Comparison of ENCODE assay signal across 21 cellular contexts in the genomic region with DNA sequence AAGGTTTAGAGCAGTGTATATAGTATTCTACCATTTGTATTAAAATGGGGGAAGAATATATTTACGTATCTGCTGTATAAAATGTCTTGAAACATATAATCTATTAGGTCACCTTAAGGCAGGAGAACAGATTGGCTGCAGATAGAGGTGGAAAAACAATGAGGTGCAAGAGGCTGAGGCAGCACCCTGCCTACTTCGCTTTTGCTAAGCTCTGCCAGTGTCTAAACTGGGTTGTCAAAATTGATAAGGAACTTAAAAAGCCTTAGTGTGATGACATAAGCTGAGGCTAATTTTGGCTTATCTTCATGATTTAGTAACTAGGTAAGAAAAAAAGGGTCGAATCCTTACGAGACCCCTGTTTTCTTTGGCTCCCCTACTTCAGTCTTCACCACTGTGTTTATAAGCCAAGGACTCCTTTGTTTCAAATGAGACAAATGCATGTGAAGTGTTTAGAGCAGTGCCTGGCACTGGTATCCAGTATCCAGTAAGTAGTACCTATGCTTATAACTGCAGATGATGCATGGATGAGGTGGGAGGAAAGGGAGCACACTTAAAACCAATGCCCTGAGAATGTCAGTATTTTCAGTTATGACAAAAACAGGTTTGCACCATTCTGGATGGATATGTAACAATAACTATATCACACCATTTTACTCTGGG.
"Had no signal": no experiment of that assay in that cellular context is flagged by ENCODE, and none has a peak within 500 bp of the region (broad histone marks: within the 10 kb centered on the region; RNA-seq: fewer than 3 reads in every experiment).

No MANE protein-coding gene starts in this region.

- H2AFZ ChIP-seq: hepatocyte had no signal

- H3K27ac ChIP-seq: dorsolateral prefrontal cortex, hepatocyte, neutrophil, pancreas, sigmoid colon, stomach, thyroid gland, vagina had no signal

- H3K79me2 ChIP-seq: hepatocyte had no signal

- H3K4me2 ChIP-seq: hepatocyte had no signal

- FAIRE-seq: colon, frontal cortex, kidney, pancreas had no signal

- H3K27me3 ChIP-seq: dorsolateral prefrontal cortex, hepatocyte, neutrophil, pancreas, sigmoid colon, stomach, thyroid gland, vagina had no signal

- H3K4me1 Mint-ChIP-seq: memory B cell had no signal

- H3K4me3 ChIP-seq: dorsolateral prefrontal cortex, hepatocyte, lung, pancreas, sigmoid colon, stomach, thyroid gland, vagina had no signal

- H3K27me3 Mint-ChIP-seq: memory B cell had no signal

- H3K27ac Mint-ChIP-seq: memory B cell; stimulated activated effector memory CD8-positive, alpha-beta T cell treated with anti-CD3 and anti-CD28 coated beads, Interleukin-12 subunit alpha, Interleukin-12 subunit beta, amount 100 ng/mL, for 72 hours had no signal

- DNase-seq: dorsolateral prefrontal cortex; effector CD4-positive, alpha-beta T cell; kidney; left colon; natural killer cell; pancreas; sigmoid colon; stimulated activated CD4-positive, alpha-beta T cell treated with anti-CD3 and anti-CD28 coated beads, Interleukin-2, amount 100 ng/mL, for 24 hours; stimulated activated CD4-positive, alpha-beta T cell treated with anti-CD3 and anti-CD28 coated beads, Interleukin-4, amount 100 ng/mL, for 24 hours; stimulated activated naive CD4-positive, alpha-beta T cell treated with Interleukin-2 at 50 U/mL for 16 hours; stomach; thyroid gland; trophoblast cell had no signal

- H3K4me1 ChIP-seq: pancreas, sigmoid colon, stomach, thyroid gland, vagina had no signal

- H3K36me3 Mint-ChIP-seq: natural killer cell had no signal

- H3K9me3 ChIP-seq: neutrophil, pancreas, sigmoid colon, stomach, thyroid gland, vagina had no signal

- H3K9me3 Mint-ChIP-seq: memory B cell; natural killer cell; stimulated activated effector memory CD8-positive, alpha-beta T cell treated with anti-CD3 and anti-CD28 coated beads, Interleukin-12 subunit alpha, Interleukin-12 subunit beta, amount 100 ng/mL, for 72 hours had no signal

- ATAC-seq: left colon; natural killer cell; pancreas; stimulated activated effector memory CD8-positive, alpha-beta T cell treated with anti-CD3 and anti-CD28 coated beads, Interleukin-12 subunit alpha, Interleukin-12 subunit beta, amount 100 ng/mL, for 72 hours had no signal

- H3K4me3 Mint-ChIP-seq: memory B cell; natural killer cell; stimulated activated effector memory CD8-positive, alpha-beta T cell treated with anti-CD3 and anti-CD28 coated beads, Interleukin-12 subunit alpha, Interleukin-12 subunit beta, amount 100 ng/mL, for 72 hours had no signal
